ENCODE assay signal across 8 cellular contexts in the genomic region with DNA sequence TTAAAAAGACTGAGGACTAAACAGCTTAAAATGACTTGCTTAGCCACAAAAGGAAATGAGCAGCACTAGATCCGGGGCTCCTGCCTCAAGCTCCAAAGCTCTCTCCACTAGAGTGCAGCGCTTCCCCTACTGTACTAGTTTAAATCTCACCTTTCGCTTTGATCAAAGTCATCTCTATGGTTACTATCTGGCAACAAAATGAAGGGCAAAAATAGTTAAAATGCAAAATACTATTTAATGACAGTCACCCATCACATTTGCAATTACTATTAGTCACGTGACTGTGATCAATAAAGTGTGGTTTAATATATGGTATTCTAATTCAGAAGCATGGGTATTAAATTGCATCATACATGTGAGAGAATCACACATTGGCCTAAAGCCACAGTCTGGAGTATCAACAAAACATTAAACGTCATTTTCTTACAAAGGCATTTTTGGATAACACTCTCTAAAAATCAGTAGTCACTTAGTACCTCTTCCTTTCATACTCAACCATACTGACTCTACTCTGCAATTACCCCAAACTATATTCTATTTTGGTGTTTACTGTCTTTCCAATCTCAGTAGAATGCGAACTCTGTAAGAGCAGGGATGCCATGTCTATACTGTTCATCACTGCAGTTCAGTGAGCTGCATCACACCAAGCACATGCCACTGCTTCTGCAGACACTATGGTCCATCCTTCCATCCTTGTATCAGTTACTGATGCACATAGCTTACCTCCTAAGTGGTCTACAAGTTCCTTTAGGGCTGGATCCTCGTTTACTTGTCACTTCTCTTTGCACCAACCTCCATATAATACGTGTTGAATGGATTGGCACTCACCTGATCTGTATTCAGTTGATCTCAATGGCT. TPM values are rescaled to one million over a fixed set of nuclear protein-coding genes. Genes with fewer than 3 reads are reported as not detected.
DNase-seq lines count a peak whose midpoint lies in the region; ATAC-seq, FAIRE-seq and TF ChIP-seq lines count a peak whose summit lies in the region.

No MANE protein-coding gene starts in this region.

- peak; percentile 57 for FAIRE-seq in GM12878 (lab: Jason Lieb, UNC)

- peaks cover 73% of the 10 kb centered on the region for H3K79me2 ChIP-seq in GM12878 (ENCODE audit: control insufficient read depth, insufficient read depth, low read length)

- peak; percentile 46 for TF ChIP-seq RAD21 in GM12878 (IDR thresholded peaks at IDR 0.05; ENCODE audit: insufficient read depth, low read depth, low read length)

- H4K20me1 ChIP-seq in GM12878 (ENCODE audit: control insufficient read depth, insufficient read depth) = 0 out of 2 replicates have a peak, but pooled peaks cover 6% of the 10 kb centered on the region

- POLR2A ChIA-PET in GM12878 (lab: Charles Lee) = no interaction called here

- no peaks in the 10 kb centered on the region for H3K9me3 Mint-ChIP-seq in naive B cell

- H3K27ac ChIP-seq in GM12878 (ENCODE audit: control insufficient read depth, insufficient read depth) (no peak overlapping the region), substantia nigra (ENCODE audit: low read depth, low read length, poor library complexity, severe bottlenecking) (no peak overlapping the region)

- ATAC-seq in GM12878 (peak; percentile 72), naive B cell (ENCODE audit: low read depth in 2 of 2) (peak; percentile 53 to 64), HG03439 (IDR thresholded peaks at IDR 0.05; ENCODE audit: unreplicated experiment) (no peak)

- 36% methylated on average over 8 of the region's 8 CpGs for WGBS in GM12878 (ENCODE audit: insufficient coverage, insufficient replicate concordance, low lambda C conversion rate, missing lambda C conversion rate)

- peak; percentile 33 to 52 (median 40); a peak in 5 of 6 replicates for TF ChIP-seq CTCF in GM12878 (IDR thresholded peaks at IDR 0.05 in 2 of 3, conservative IDR thresholded peaks at IDR 0.05 in 1 of 3; ENCODE audit: control insufficient read depth in 2 of 3, extremely low read depth in 1 of 3, insufficient read depth in 1 of 3, low read depth in 3 of 3, low read length in 3 of 3)

- peaks cover 10% of the 10 kb centered on the region for H3K4me1 ChIP-seq in GM12878 (ENCODE audit: control insufficient read depth, insufficient read depth, low read length)

- peaks cover 0 to 32% of the 10 kb centered on the region in 2 experiments; a peak in 3 of 4 replicates for H3K36me3 ChIP-seq in GM12878 (ENCODE audit: control insufficient read depth in 2 of 2, insufficient read depth in 2 of 2, low read length in 1 of 2)

- H3K27me3 ChIP-seq in GM12878 (replicated peaks in 1 of 2; ENCODE audit: control insufficient read depth in 2 of 2, insufficient read depth in 2 of 2, low read length in 1 of 2) = no peaks in the 10 kb centered on the region

- in situ Hi-C loops in GM12878 (cut with MboI) = loop anchor here (10.0 kb wide), 2 partner anchors 415 to 555 kb away; no protein-coding TSS in a partner anchor

- no peak overlapping the region for H2AFZ ChIP-seq in GM12878 (ENCODE audit: control insufficient read depth, low read depth, low read length)

- peaks cover 28 to 61% (median 39%) of the 10 kb centered on the region in 3 donors for H3K4me1 Mint-ChIP-seq in naive B cell

- RAD21 ChIA-PET in GM12878 (lab: Charles Lee; ENCODE audit: unreplicated experiment) = interaction anchor here (0.6 to 1.7 kb wide), 4 partner anchors 8 to 243 kb away, joined by 3 read pairs; no protein-coding TSS in a partner anchor

- SMC1A ChIA-PET in GM12878 (lab: Charles Lee; ENCODE audit: uncharacterized antibody, unreplicated experiment) = interaction anchor here (0.7 to 2.2 kb wide), 5 partner anchors 9 to 269 kb away, joined by 3 to 9 read pairs (median 4); no protein-coding TSS in a partner anchor

- no peaks in the 10 kb centered on the region for H3K9me3 ChIP-seq in GM12878 (replicated peaks; ENCODE audit: control insufficient read depth, insufficient read depth, low read length)

- TSS peak; percentile 8 for BruUV-seq in GM12878 (replicated peaks; lab: Mats Ljungman, UMichigan)

- intact Hi-C loops in GM12878 (cut with micrococcal nuclease; ENCODE audit: unreplicated experiment) = no loop called here

- peak overlapping the region; percentile 39; the same call in 1 of the 2 replicates for H3K4me2 ChIP-seq in GM12878 (ENCODE audit: control insufficient read depth, insufficient read depth)

- CTCF ChIA-PET in GM12878 (lab: Yijun Ruan, JAX) = interaction anchor here (0.6 to 2.9 kb wide), 9 partner anchors 8 to 357 kb away, joined by 3 to 8 read pairs (median 4); partner anchors contain the start of gene NOL11

- no peaks in the 10 kb centered on the region for H3K27me3 Mint-ChIP-seq in naive B cell

- no peak for TF ChIP-seq POLR2A in GM12878 (IDR thresholded peaks at IDR 0.05; ENCODE audit: low read depth, low read length)

- peaks cover 14 to 17% of the 10 kb centered on the region in 2 donors for H3K36me3 Mint-ChIP-seq in naive B cell

- peak overlapping the region in 3 of 8 donors; percentile 17 to 44 (median 20) for H3K4me3 Mint-ChIP-seq in naive B cell

- no peak overlapping the region for H3K4me3 ChIP-seq in GM12878

- no peak for TF ChIP-seq EP300 in GM12878 (IDR thresholded peaks at IDR 0.05; ENCODE audit: borderline replicate concordance in 1 of 2, control insufficient read depth in 1 of 2, low read depth in 2 of 2, low read length in 2 of 2)

- DNase-seq in SIG-M5 treated with dmso at 0.1 percent for 504 hours (lab: John Stamatoyannopoulos, UW; ENCODE audit: unreplicated experiment) (peak; percentile 72), SIG-M5 (lab: John Stamatoyannopoulos, UW) (no peak), RKO (ENCODE audit: low spot score) (peak; percentile 66), GM12878 (ENCODE audit: low read depth, low spot score) (no peak), naive B cell (no peak), substantia nigra (lab: John Stamatoyannopoulos, UW) (no peak), retina (no peak)

- H3K9ac ChIP-seq in GM12878 (ENCODE audit: control insufficient read depth, insufficient read depth, low read length) = no peak overlapping the region

- H3K27ac Mint-ChIP-seq in naive B cell = peak overlapping the region in 5 of 6 donors; percentile 3 to 81 (median 64)

TF ChIP-seq in GM12878, 131 proteins besides CTCF, POLR2A, EP300 and RAD21 (continues in another document):
- TF ChIP-seq IRF4 (IDR thresholded peaks at IDR 0.05; ENCODE audit: low read depth, low read length) = no peak
- no peak for TF ChIP-seq SMAD1 (IDR thresholded peaks at IDR 0.05; ENCODE audit: low read depth, partially characterized antibody)
- no peak for TF ChIP-seq SUPT20H (IDR thresholded peaks at IDR 0.05; ENCODE audit: borderline replicate concordance, control insufficient read depth, low read depth, low read length)
- no peak; the same call in 1 of the 2 replicates for TF ChIP-seq RUNX3 (IDR thresholded peaks at IDR 0.05; ENCODE audit: low read length)
- TF ChIP-seq SRF (IDR thresholded peaks at IDR 0.05; ENCODE audit: low read depth in 2 of 2, low read length in 2 of 2) = peak in 1 of 2 experiments; percentile 75; a peak in 3 of 4 replicates
- no peak for TF ChIP-seq EED (IDR thresholded peaks at IDR 0.05; ENCODE audit: low read depth)
- no peak for TF ChIP-seq NR2F1 (conservative IDR thresholded peaks at IDR 0.05)
- TF ChIP-seq BHLHE40 (IDR thresholded peaks at IDR 0.05; ENCODE audit: borderline replicate concordance in 1 of 2, low read depth in 2 of 2, low read length in 1 of 2) = peak; percentile 11 to 73; a peak in 2 of 4 replicates
- no peak for TF ChIP-seq RB1 (IDR thresholded peaks at IDR 0.05; ENCODE audit: borderline replicate concordance)

RNA-seq across cellular contexts. Expression of gene PSMD12, which starts 6.2 kb away (rescaled TPM):
- total RNA-seq in GM12878 (2013; cell fraction: nucleolus; rRNA removed) = 39.0 and 45.6 TPM in 2 replicates
- total RNA-seq in GM12878 (2014; rRNA removed) = 19.8 and 21.4 TPM in 2 replicates
- 36.2 and 37.3 TPM in 2 replicates for total RNA-seq in GM12878 (2014; rRNA removed; fragmentation: Illumina TruSeq; extraction: Trizol)
- total RNA-seq in GM12878 (2021) = 51.5 and 53.5 TPM in 2 replicates
- 16.5 TPM for polyA plus RNA-seq in GM12878 (2011; ENCODE audit: low read depth)
- 44.0 and 59.3 TPM in 2 replicates for polyA plus RNA-seq in GM12878 (2011; rRNA removed)
- polyA plus RNA-seq in GM12878 (2011; cell fraction: cytosol; rRNA removed) = 16.3 and 17.9 TPM in 2 replicates
- 13.2 and 18.5 TPM in 2 replicates for polyA plus RNA-seq in GM12878 (2011; cell fraction: nucleus; rRNA removed)
- 35.3 and 36.4 TPM in 2 replicates for polyA plus RNA-seq in GM12878 (2012)
- polyA plus RNA-seq in GM12878 (2014; fragmentation: Illumina TruSeq; extraction: Trizol) = 88.0 and 105 TPM in 2 replicates
- 10 to 100 TPM; 21.2 to 33.0 TPM for polyA plus RNA-seq in GM12878 (2014; fragmentation: Nextera tagmentation; extraction: Ambion mirVana)
- polyA plus RNA-seq in GM12878 (2014; rRNA removed) = 48.0 and 50.9 TPM in 2 replicates
- 100 to 1,000 TPM; 139 to 149 TPM for polyA plus RNA-seq in GM12878 (2016; fragmentation: Nextera tagmentation; extraction: Ambion mirVana)
- 7.2 and 17.8 TPM in 2 replicates for polyA minus RNA-seq in GM12878 (2011; rRNA and poly(A)+ RNA removed)
- 10.3 and 10.6 TPM in 2 replicates for polyA minus RNA-seq in GM12878 (2011; cell fraction: cytosol; rRNA and poly(A)+ RNA removed)
- 7.9 and 18.6 TPM in 2 replicates for polyA minus RNA-seq in GM12878 (2011; cell fraction: nucleus; rRNA and poly(A)+ RNA removed)
- polyA plus RNA-seq in naive B cell (ENCODE audit: low read depth in 6 of 6) = 10 to 100 TPM; 24.3 to 31.0 (median 26.4) TPM

RNA-seq across cellular contexts. Expression of gene PITPNC1, which starts 16.9 kb away (rescaled TPM):
- 66.8 and 74.2 TPM in 2 replicates for total RNA-seq in GM12878 (2013; cell fraction: nucleolus; rRNA removed)
- total RNA-seq in GM12878 (2014; rRNA removed) (29.3 and 36.0 TPM in 2 replicates), GM12878 (2014; rRNA removed; fragmentation: Illumina TruSeq; extraction: Trizol) (56.0 and 59.8 TPM in 2 replicates), GM12878 (2021) (57.1 and 62.4 TPM in 2 replicates)
- 31.7 TPM for polyA plus RNA-seq in GM12878 (2011; ENCODE audit: low read depth)
- polyA plus RNA-seq in GM12878 (2011; rRNA removed) (56.1 and 71.0 TPM in 2 replicates), GM12878 (2014; fragmentation: Illumina TruSeq; extraction: Trizol) (60.9 and 84.9 TPM in 2 replicates), GM12878 (2014; fragmentation: Nextera tagmentation; extraction: Ambion mirVana) (10 to 100 TPM; 12.2 to 24.6 TPM), GM12878 (2014; rRNA removed) (27.0 and 27.2 TPM in 2 replicates), GM12878 (2016; fragmentation: Nextera tagmentation; extraction: Ambion mirVana) (10 to 100 TPM; 44.0 to 50.6 TPM), naive B cell (ENCODE audit: low read depth in 6 of 6) (10 to 100 TPM in 4 of 6 donors, 1 to 10 TPM in 2; 7.2 to 14.5 (median 12.3) TPM)
- 33.6 and 48.4 TPM in 2 replicates for polyA plus RNA-seq in GM12878 (2011; cell fraction: cytosol; rRNA removed)
- 20.8 and 26.9 TPM in 2 replicates for polyA plus RNA-seq in GM12878 (2011; cell fraction: nucleus; rRNA removed)
- polyA plus RNA-seq in GM12878 (2012) = 44.8 and 50.5 TPM in 2 replicates
- 50.2 and 52.9 TPM in 2 replicates for polyA minus RNA-seq in GM12878 (2011; rRNA and poly(A)+ RNA removed)
- polyA minus RNA-seq in GM12878 (2011; cell fraction: cytosol; rRNA and poly(A)+ RNA removed) = 19.9 and 22.7 TPM in 2 replicates
- 15.8 and 34.8 TPM in 2 replicates for polyA minus RNA-seq in GM12878 (2011; cell fraction: nucleus; rRNA and poly(A)+ RNA removed)

Comparison
In these comparisons a context has a peak if more than half of its experiments do, and no peak if none do; other contexts are left out.
1. DNase-seq: peak in SIG-M5 treated with dmso at 0.1 percent for 504 hours (single experiment) and RKO (single experiment); none in SIG-M5 (single experiment), GM12878 (single experiment), naive B cell (single experiment), substantia nigra (0 of 49) and retina (single experiment).